Comparison of ENCODE assay signal across 17 cellular contexts in genomic region chr15:34642252-34642651, GRCh38. TPM values are rescaled to one million over a fixed set of nuclear protein-coding genes. Genes with fewer than 3 reads are reported as not detected.
DNase-seq lines count a peak whose midpoint lies in the region; ATAC-seq and TF ChIP-seq lines count a peak whose summit lies in the region.
"Had no signal": no experiment of that assay in that cellular context is flagged by ENCODE, and none has a peak within 500 bp of the region (broad histone marks: within the 10 kb centered on the region; RNA-seq: fewer than 3 reads in every experiment).

No MANE protein-coding gene starts in this region.

- H3K27me3 ChIP-seq in mesendoderm (ENCODE audit: insufficient read depth, low read length, poor library complexity), result no peaks in the 10 kb centered on the region
- no peaks in the 10 kb centered on the region for H3K27me3 ChIP-seq in trophoblast cell (ENCODE audit: insufficient read depth, low read length)
- H3K27me3 ChIP-seq: BLaER1 treated with 17β-estradiol and CSF1 and Interleukin-3, amounts not matched to agents 10 nM and 100 nM had no signal

- intact Hi-C loops in cardiac septum (cut with DNase I), result no loop called here

- H3K4ac ChIP-seq in mesendoderm (ENCODE audit: low read depth, low read length) (no peak overlapping the region), trophoblast cell (ENCODE audit: low read depth, low read length) (no peak overlapping the region)

- H3K18ac ChIP-seq in mesendoderm (ENCODE audit: low read length) (no peak overlapping the region), trophoblast cell (ENCODE audit: low read length) (no peak overlapping the region)

- ATAC-seq in HG02678 (IDR thresholded peaks at IDR 0.05; ENCODE audit: unreplicated experiment), result no peak
- no peak for ATAC-seq in HG02571 (IDR thresholded peaks at IDR 0.05; ENCODE audit: unreplicated experiment)
- ATAC-seq: HepG2 had no signal

- no peak overlapping the region for H3K14ac ChIP-seq in trophoblast cell (ENCODE audit: low read length)

- H3K4me3 ChIP-seq in mesendoderm (ENCODE audit: low read length) (no peak overlapping the region), trophoblast cell (ENCODE audit: low read depth, low read length) (no peak overlapping the region)
- H3K4me3 ChIP-seq: BLaER1 treated with 17β-estradiol and CSF1 and Interleukin-3, amounts not matched to agents 10 nM and 100 nM; GM23248 had no signal

- TF ChIP-seq CTCF in VCaP (conservative IDR thresholded peaks at IDR 0.05), result no peak

- H3K4me2 ChIP-seq in mesendoderm (ENCODE audit: low read length) (no peak overlapping the region), trophoblast cell (ENCODE audit: low read length) (no peak overlapping the region)
- H3K4me2 ChIP-seq: BLaER1 treated with 17β-estradiol and CSF1 and Interleukin-3, amounts not matched to agents 10 nM and 100 nM; KMS-11 had no signal

- H3K27ac ChIP-seq in VCaP (peak overlapping the region; percentile 42), mesendoderm (ENCODE audit: low read depth, low read length) (no peak overlapping the region), trophoblast cell (ENCODE audit: low read depth, low read length) (no peak overlapping the region)
- H3K27ac ChIP-seq: BLaER1 treated with 17β-estradiol and CSF1 and Interleukin-3, amounts not matched to agents 10 nM and 100 nM; GM23248; KMS-11 had no signal

- H3K9ac ChIP-seq in mesendoderm (ENCODE audit: low read length) (no peak overlapping the region), trophoblast cell (ENCODE audit: low read length) (no peak overlapping the region)
- H3K9ac ChIP-seq: BLaER1 treated with 17β-estradiol and CSF1 and Interleukin-3, amounts not matched to agents 10 nM and 100 nM; GM23248; KMS-11 had no signal

- H3K23ac ChIP-seq in mesendoderm (ENCODE audit: low read length) (no peak overlapping the region), trophoblast cell (ENCODE audit: low read length) (no peak overlapping the region)

- no peak overlapping the region for H4K12ac ChIP-seq in trophoblast cell (ENCODE audit: low read depth, low read length)

- no peak overlapping the region for H2AK5ac ChIP-seq in mesendoderm (ENCODE audit: low read length)
- no peak overlapping the region for H2AK5ac ChIP-seq in trophoblast cell (ENCODE audit: low read length)

- H2BK15ac ChIP-seq in mesendoderm (replicated peaks; ENCODE audit: low read depth), result no peak overlapping the region

- H3K56ac ChIP-seq in mesendoderm (ENCODE audit: low read length), result no peak overlapping the region

- WGBS in mesendoderm (ENCODE audit: extremely low coverage, insufficient coverage, low lambda C conversion rate), result no CpG with 5 or more reads among the region's 4 CpGs
- no CpG with 5 or more reads among the region's 4 CpGs for WGBS in trophoblast cell (ENCODE audit: extremely low coverage, insufficient coverage, insufficient read length)

- H4K8ac ChIP-seq in mesendoderm (ENCODE audit: low read depth, low read length) (no peak overlapping the region), trophoblast cell (ENCODE audit: low read depth, low read length) (no peak overlapping the region)

- H3K36me3 ChIP-seq in mesendoderm (ENCODE audit: control insufficient read depth, insufficient read depth, low read length) (no peaks in the 10 kb centered on the region), trophoblast cell (ENCODE audit: control insufficient read depth in 1 of 2, insufficient read depth in 2 of 2, low read length in 2 of 2) (no peaks in the 10 kb centered on the region)
- H3K36me3 ChIP-seq: BLaER1 treated with 17β-estradiol and CSF1 and Interleukin-3, amounts not matched to agents 10 nM and 100 nM had no signal

- no peaks in the 10 kb centered on the region for H3K9me3 ChIP-seq in trophoblast cell (ENCODE audit: insufficient read depth, low read depth, low read length)
- H3K9me3 ChIP-seq: BLaER1 treated with 17β-estradiol and CSF1 and Interleukin-3, amounts not matched to agents 10 nM and 100 nM had no signal

- H4K5ac ChIP-seq in mesendoderm (ENCODE audit: low read length), result no peak overlapping the region

- H3K79me2 ChIP-seq in mesendoderm (ENCODE audit: control insufficient read depth, insufficient read depth, low read length) (no peaks in the 10 kb centered on the region), trophoblast cell (ENCODE audit: control insufficient read depth, insufficient read depth, low read length, poor library complexity) (no peaks in the 10 kb centered on the region)

- no peak overlapping the region for H2AFZ ChIP-seq in trophoblast cell (ENCODE audit: insufficient read depth, low read length, poor library complexity)
- H2AFZ ChIP-seq: GM23248 had no signal

- no peak overlapping the region for H2BK12ac ChIP-seq in trophoblast cell (ENCODE audit: low read length)

- H2BK120ac ChIP-seq in mesendoderm (ENCODE audit: low read depth, low read length) (no peak overlapping the region), trophoblast cell (ENCODE audit: insufficient read depth, low read length, poor library complexity) (no peak overlapping the region)

- no peaks in the 10 kb centered on the region for H3K79me1 ChIP-seq in mesendoderm (ENCODE audit: low read length)
- H3K79me1 ChIP-seq in trophoblast cell (ENCODE audit: low read length), result no peaks in the 10 kb centered on the region

- H2BK5ac ChIP-seq in mesendoderm (ENCODE audit: low read length) (no peak overlapping the region), trophoblast cell (ENCODE audit: low read depth, low read length, poor library complexity) (no peak overlapping the region)

- DNase-seq in NCI-H82 (lab: John Stamatoyannopoulos, UW), result peak; percentile 45
- DNase-seq in NCI-H82 treated with DMSO at 0.1 percent for 48 hours (lab: John Stamatoyannopoulos, UW; ENCODE audit: unreplicated experiment), result no peak
- DNase-seq in mesendoderm, result peak; percentile 10
- no peak for DNase-seq in trophoblast cell
- DNase-seq in cardiac septum (ENCODE audit: low spot score), result no peak
- DNase-seq: CD8-positive, alpha-beta memory T cell; DMS79; GM23248; NCI-H1417; NCI-H187; NCI-H748 treated with DMSO at 0.1 percent for 48 hours had no signal

- H3K4me1 ChIP-seq in mesendoderm (ENCODE audit: control insufficient read depth, low read depth, low read length) (no peaks in the 10 kb centered on the region), trophoblast cell (ENCODE audit: control insufficient read depth in 1 of 2, insufficient read depth in 2 of 2, low read length in 2 of 2) (no peaks in the 10 kb centered on the region)

- H4K91ac ChIP-seq in trophoblast cell (ENCODE audit: low read depth, low read length), result no peak overlapping the region

RNA-seq across cellular contexts. Expression of gene GOLGA8B, which starts 58.8 kb away (rescaled TPM):
- polyA plus RNA-seq in mesendoderm (2013, experiment 1 of 2), result 11.3 TPM
- polyA plus RNA-seq in mesendoderm (2013, experiment 2 of 2), result 11.4 TPM
- 19.3 and 21.3 TPM in 2 replicates for polyA plus RNA-seq in trophoblast cell (2013)
- 36.9 TPM for total RNA-seq in cardiac septum

Comparison
In these comparisons a context has a peak if more than half of its experiments do, and no peak if none do; other contexts are left out.
1. DNase-seq: peak in NCI-H82 (single experiment) and mesendoderm (single experiment); none in NCI-H82 treated with DMSO at 0.1 percent for 48 hours (single experiment), trophoblast cell (0 of 2) and cardiac septum (single experiment).